23 cellular contexts compared by ENCODE assay signal in genomic region chr2:39378968-39379367, GRCh38. TPM values are rescaled to one million over a fixed set of nuclear protein-coding genes. Genes with fewer than 3 reads are reported as not detected.
A peak's percentile ranks its signal among the peaks of the same experiment; 100 is the strongest.
DNase-seq lines count a peak whose midpoint lies in the region; ATAC-seq and TF ChIP-seq lines count a peak whose summit lies in the region.
"Had no signal": no experiment of that assay in that cellular context is flagged by ENCODE, and none has a peak within 500 bp of the region (broad histone marks: within the 10 kb centered on the region; RNA-seq: fewer than 3 reads in every experiment).

No MANE protein-coding gene starts in this region.

- peak overlapping the region; percentile 78 for H3K9ac ChIP-seq in adipocyte (ENCODE audit: low read length)

- no peak overlapping the region for H3K4me3 Mint-ChIP-seq in osteocyte (ENCODE audit: unreplicated experiment)
- H3K4me3 Mint-ChIP-seq: B cell; CD8-positive, alpha-beta memory T cell; dendritic cell treated with granulocyte-macrophage colony-stimulating factor and Interleukin-4, amounts not matched to agents 40 ng/mL and 50 ng/mL, for 4 days; immature natural killer cell; natural killer cell treated with Interleukin-12 subunit alpha and Interleukin-12 subunit beta and Interleukin-15 and Interleukin-18, amount 100 ng/mL, for 72 hours; WTC11 had no signal

- H3K9me3 Mint-ChIP-seq in osteocyte (ENCODE audit: unreplicated experiment): no peaks in the 10 kb centered on the region
- H3K9me3 Mint-ChIP-seq: immature natural killer cell; natural killer cell treated with Interleukin-12 subunit alpha and Interleukin-12 subunit beta and Interleukin-15 and Interleukin-18, amount 100 ng/mL, for 72 hours had no signal

- H3K4me1 Mint-ChIP-seq in osteocyte (ENCODE audit: unreplicated experiment): peaks cover 33% of the 10 kb centered on the region

- ATAC-seq in heart left ventricle (no peak), right cardiac atrium (no peak)
- ATAC-seq in activated CD4-positive, CD25-positive, alpha-beta regulatory T cell treated with anti-CD3 and anti-CD28 coated beads, Interleukin-2, amount 50 U/mL, for 24 hours: no peak
- ATAC-seq: WTC11 had no signal

- DNase-seq in heart left ventricle: no peak
- no peak for DNase-seq in right cardiac atrium
- no peak for DNase-seq in adipocyte (ENCODE audit: low read depth)
- DNase-seq in osteocyte (ENCODE audit: extremely low spot score, unreplicated experiment): no peak
- no peak for DNase-seq in tibial artery
- no peak for DNase-seq in posterior vena cava (ENCODE audit: low spot score)
- no peak for DNase-seq in NOMO-1 (lab: John Stamatoyannopoulos, UW; ENCODE audit: unreplicated experiment in 2 of 2)
- DNase-seq: activated naive CD4-positive, alpha-beta T cell treated with anti-CD3 and anti-CD28 coated beads, Interleukin-2, amount 50 U/mL, for 16 hours; esophagus squamous epithelium; H7; NCI-H1048; ovary; right lobe of liver; stimulated activated CD4-positive, alpha-beta T cell treated with anti-CD3 and anti-CD28 coated beads, Interleukin-15, amount 100 ng/mL, for 24 hours; T-helper 9 cell had no signal

- no peak for TF ChIP-seq POLR2A in heart left ventricle (IDR thresholded peaks at IDR 0.05)

- H3K27me3 ChIP-seq in heart left ventricle (no peaks in the 10 kb centered on the region), right cardiac atrium (ENCODE audit: control insufficient read depth, insufficient read depth) (no peaks in the 10 kb centered on the region), adipocyte (replicated peaks; ENCODE audit: control insufficient read depth, insufficient read depth, low read length) (no peaks in the 10 kb centered on the region), tibial artery (no peaks in the 10 kb centered on the region)
- H3K27me3 ChIP-seq: esophagus squamous epithelium, ovary, right lobe of liver had no signal

- H3K36me3 ChIP-seq in heart left ventricle: peaks cover 0 to 11% (median 0%) of the 10 kb centered on the region in 9 donors
- peaks cover 13% of the 10 kb centered on the region for H3K36me3 ChIP-seq in adipocyte (ENCODE audit: control insufficient read depth, insufficient read depth, low read length, severe bottlenecking)
- peaks cover 0 to 24% (median 0%) of the 10 kb centered on the region in 3 donors for H3K36me3 ChIP-seq in tibial artery
- H3K36me3 ChIP-seq: ovary, right lobe of liver, thoracic aorta had no signal

- H3K4me1 ChIP-seq in heart left ventricle (peaks cover 4 to 61% (median 46%) of the 10 kb centered on the region in 12 donors), right cardiac atrium (ENCODE audit: control insufficient read depth, insufficient read depth, low read length) (peaks cover 3% of the 10 kb centered on the region), adipocyte (ENCODE audit: control insufficient read depth, insufficient read depth, low read length) (peaks cover 39% of the 10 kb centered on the region), tibial artery (peaks cover 0 to 52% (median 25%) of the 10 kb centered on the region in 4 donors)

- H3K27ac ChIP-seq in heart left ventricle (peak overlapping the region in 10 of 12 donors; percentile 27 to 83 (median 58)), right cardiac atrium (ENCODE audit: low read length) (no peak overlapping the region), tibial artery (peak overlapping the region; percentile 38 to 40)
- H3K27ac ChIP-seq: ovary had no signal

- peak overlapping the region in 2 of 12 donors; percentile 1 to 10 for H3K4me3 ChIP-seq in heart left ventricle
- H3K4me3 ChIP-seq in right cardiac atrium (ENCODE audit: low read length): no peak overlapping the region
- H3K4me3 ChIP-seq in adipocyte (ENCODE audit: low read length): peak overlapping the region; percentile 65
- no peak overlapping the region for H3K4me3 ChIP-seq in tibial artery
- H3K4me3 ChIP-seq: esophagus squamous epithelium, ovary, right lobe of liver, thoracic aorta had no signal

- TF ChIP-seq CTCF in heart left ventricle (IDR thresholded peaks at IDR 0.05) (no peak), osteocyte (IDR thresholded peaks at IDR 0.05) (no peak), tibial artery (IDR thresholded peaks at IDR 0.05) (no peak)

- H3K27me3 Mint-ChIP-seq in osteocyte (ENCODE audit: unreplicated experiment): no peaks in the 10 kb centered on the region
- H3K27me3 Mint-ChIP-seq: B cell; CD8-positive, alpha-beta memory T cell; dendritic cell treated with granulocyte-macrophage colony-stimulating factor and Interleukin-4, amounts not matched to agents 40 ng/mL and 50 ng/mL, for 4 days; natural killer cell treated with Interleukin-12 subunit alpha and Interleukin-12 subunit beta and Interleukin-15 and Interleukin-18, amount 100 ng/mL, for 72 hours had no signal

- intact Hi-C loops in heart left ventricle (cut with DNase I): loop anchor here in 9 of 10 donors (1.0 to 10.0 kb wide), 11 partner anchors 58 to 356 kb away; partner anchors contain the start of gene MAP4K3 (in 1 of the 9)
- intact Hi-C loops in right cardiac atrium (cut with DNase I): loop anchor here in 1 of 4 donors (10.0 kb wide), 1 partner anchor 56 kb away; the partner anchor contains the start of gene MAP4K3
- intact Hi-C loops in tibial artery (cut with DNase I; ENCODE audit: low total_unique reads): no loop called here
- intact Hi-C loops in posterior vena cava (cut with DNase I): no loop called here

- peaks cover 13% of the 10 kb centered on the region for H3K36me3 Mint-ChIP-seq in osteocyte (ENCODE audit: unreplicated experiment)

- WGBS in heart left ventricle, 4 donors: 21 to 27% (median 24%) methylated on average over 1 of the region's 1 CpG
- 21% methylated on average over 1 of the region's 1 CpG for WGBS in right cardiac atrium

- peak overlapping the region; percentile 12 for H3K27ac Mint-ChIP-seq in osteocyte (ENCODE audit: unreplicated experiment)
- H3K27ac Mint-ChIP-seq: dendritic cell treated with granulocyte-macrophage colony-stimulating factor and Interleukin-4, amounts not matched to agents 40 ng/mL and 50 ng/mL, for 4 days; natural killer cell treated with Interleukin-12 subunit alpha and Interleukin-12 subunit beta and Interleukin-15 and Interleukin-18, amount 100 ng/mL, for 72 hours had no signal

- H3K9me3 ChIP-seq in heart left ventricle (peaks cover 0 to 5% (median 0%) of the 10 kb centered on the region in 12 donors), right cardiac atrium (ENCODE audit: control insufficient read depth, low read length) (no peaks in the 10 kb centered on the region), adipocyte (ENCODE audit: control insufficient read depth, low read length) (peaks cover 6% of the 10 kb centered on the region), tibial artery (no peaks in the 10 kb centered on the region)
- H3K9me3 ChIP-seq: esophagus squamous epithelium, ovary, right lobe of liver, thoracic aorta had no signal

RNA-seq across cellular contexts. Expression of gene MAP4K3, which starts 58.1 kb away (rescaled TPM):
- total RNA-seq in heart left ventricle (10 to 100 TPM; 26.2 to 45.4 (median 33.7) TPM), right cardiac atrium (10 to 100 TPM; 39.3 to 50.0 (median 43.5) TPM), osteocyte (35.0 and 47.9 TPM in 2 replicates), posterior vena cava (10 to 100 TPM; 24.7 to 47.4 TPM)
- polyA plus RNA-seq in heart left ventricle (10 to 100 TPM; 14.5 to 20.3 TPM), right cardiac atrium (18.7 TPM)

Comparison
In these comparisons a context has a peak if more than half of its experiments do, and no peak if none do; other contexts are left out.
1. intact Hi-C loops: an anchor here in heart left ventricle (1.0 to 10.0 kb wide); none called in tibial artery and posterior vena cava.